Comparison of ENCODE assay signal across 2 cellular contexts in genomic region chr7:486216-486743, GRCh38.
TF ChIP-seq lines count a peak whose summit lies in the region.

No MANE protein-coding gene starts in this region.

TF ChIP-seq in HEK293, 187 proteins besides CTCF, POLR2A, EP300 and RAD21:
- TF ChIP-seq ZNF707 (tag by site-specific recombination; IDR thresholded peaks at IDR 0.05) = no peak
- peak; percentile 72; the same call in 1 of the 2 replicates for TF ChIP-seq ZNF18 (tag by site-specific recombination; IDR thresholded peaks at IDR 0.05)
TF ChIP-seq in HEK293: peak in this region for 1.

TF ChIP-seq in WTC11, 78 proteins besides CTCF, POLR2A, EP300 and RAD21:
- no peak for TF ChIP-seq SOX15 (CRISPR knock-in tag; IDR thresholded peaks at IDR 0.05)
- TF ChIP-seq ZBTB43 (CRISPR knock-in tag; IDR thresholded peaks at IDR 0.05) = 0 out of 2 replicates have a peak, but pooled peaks have one; percentile 26
- 0 out of 2 replicates have a peak, but pooled peaks have one; percentile 46 for TF ChIP-seq FOXP1 (CRISPR knock-in tag; IDR thresholded peaks at IDR 0.05; ENCODE audit: borderline replicate concordance)
TF ChIP-seq in WTC11: peak in this region for 2.
